Comparison of ENCODE assay signal across 11 cellular contexts in genomic region chr20:967796-968742, GRCh38. TPM values are rescaled to one million over a fixed set of nuclear protein-coding genes. Genes with fewer than 3 reads are reported as not detected.
DNase-seq lines count a peak whose midpoint lies in the region; TF ChIP-seq lines count a peak whose summit lies in the region.
"Had no signal": no experiment of that assay in that cellular context is flagged by ENCODE, and none has a peak within 500 bp of the region (broad histone marks: within the 10 kb centered on the region; RNA-seq: fewer than 3 reads in every experiment).

No MANE protein-coding gene starts in this region.

- no peak overlapping the region for H4K91ac ChIP-seq in trophoblast cell (ENCODE audit: low read depth, low read length)

- BruUV-seq in mammary epithelial cell (replicated peaks; lab: Mats Ljungman, UMichigan), result no TSS peak

- H3K4ac ChIP-seq in trophoblast cell (ENCODE audit: low read depth, low read length), result no peak overlapping the region

- H2BK5ac ChIP-seq in trophoblast cell (ENCODE audit: low read depth, low read length, poor library complexity), result no peak overlapping the region

- no peak overlapping the region for H3K27ac ChIP-seq in mammary epithelial cell (ENCODE audit: insufficient read depth, low read depth, low read length)
- no peak overlapping the region for H3K27ac ChIP-seq in trophoblast cell (ENCODE audit: low read depth, low read length)
- H3K27ac ChIP-seq: C4-2B, ovary had no signal

- intact Hi-C loops in mammary epithelial cell (cut with micrococcal nuclease), result no loop called here

- H3K27me3 Mint-ChIP-seq in progenitor cell of endocrine pancreas, result peaks cover 17% of the 10 kb centered on the region

- H3K9ac ChIP-seq in mammary epithelial cell (ENCODE audit: insufficient read depth, low read length), result no peak overlapping the region
- no peak overlapping the region for H3K9ac ChIP-seq in trophoblast cell (ENCODE audit: low read length)

- H3K79me1 ChIP-seq in trophoblast cell (ENCODE audit: low read length), result no peaks in the 10 kb centered on the region

- no peak overlapping the region for H3K4me2 ChIP-seq in mammary epithelial cell (ENCODE audit: insufficient read depth, low read depth, low read length)
- no peak overlapping the region for H3K4me2 ChIP-seq in trophoblast cell (ENCODE audit: low read length)

- H3K79me2 ChIP-seq in mammary epithelial cell (ENCODE audit: insufficient read depth, low read length), result no peaks in the 10 kb centered on the region
- H3K79me2 ChIP-seq in trophoblast cell (ENCODE audit: control insufficient read depth, insufficient read depth, low read length, poor library complexity), result no peaks in the 10 kb centered on the region

- H3K4me1 Mint-ChIP-seq in progenitor cell of endocrine pancreas (ENCODE audit: low read depth), result no peaks in the 10 kb centered on the region
- H3K4me1 Mint-ChIP-seq: activated B cell treated with CpG ODN at 0.5 μM for 24 hours had no signal

- H3K9me3 Mint-ChIP-seq in progenitor cell of endocrine pancreas (ENCODE audit: low read depth), result no peaks in the 10 kb centered on the region

- no peak overlapping the region for H2BK120ac ChIP-seq in trophoblast cell (ENCODE audit: insufficient read depth, low read length, poor library complexity)

- no peaks in the 10 kb centered on the region for H4K20me1 ChIP-seq in mammary epithelial cell (ENCODE audit: insufficient read depth, low read length)

- H2AK5ac ChIP-seq in trophoblast cell (ENCODE audit: low read length), result no peak overlapping the region

- H2AFZ ChIP-seq in mammary epithelial cell (ENCODE audit: low read depth, low read length), result no peak overlapping the region
- no peak overlapping the region for H2AFZ ChIP-seq in trophoblast cell (ENCODE audit: insufficient read depth, low read length, poor library complexity)

- CTCF ChIA-PET in mammary epithelial cell (lab: Charles Lee; ENCODE audit: low non-redundant PET), result no interaction called here

- H3K4me3 Mint-ChIP-seq in progenitor cell of endocrine pancreas (ENCODE audit: low read depth), result no peak overlapping the region
- H3K4me3 Mint-ChIP-seq: activated B cell treated with CpG ODN at 0.5 μM for 24 hours had no signal

- H3K4me1 ChIP-seq in mammary epithelial cell (ENCODE audit: insufficient read depth, low read length), result no peaks in the 10 kb centered on the region
- peaks cover 0 to 3% of the 10 kb centered on the region in 2 experiments for H3K4me1 ChIP-seq in trophoblast cell (ENCODE audit: control insufficient read depth in 1 of 2, insufficient read depth in 2 of 2, low read length in 2 of 2)

- no peaks in the 10 kb centered on the region for H3K36me3 ChIP-seq in mammary epithelial cell (ENCODE audit: insufficient read depth, low read length)
- no peaks in the 10 kb centered on the region for H3K36me3 ChIP-seq in trophoblast cell (ENCODE audit: control insufficient read depth in 1 of 2, insufficient read depth in 2 of 2, low read length in 2 of 2)
- H3K36me3 ChIP-seq: ovary had no signal

- dilution Hi-C loops in mammary epithelial cell (cut with HindIII; ENCODE audit: low sequenced_read_pairs), result no loop called here

- no peak overlapping the region for H2BK12ac ChIP-seq in trophoblast cell (ENCODE audit: low read length)

- H3K27me3 ChIP-seq in mammary epithelial cell (ENCODE audit: insufficient read depth, low read length), result no peaks in the 10 kb centered on the region
- no peaks in the 10 kb centered on the region for H3K27me3 ChIP-seq in trophoblast cell (ENCODE audit: insufficient read depth, low read length)
- H3K27me3 ChIP-seq: ovary had no signal

- no peaks in the 10 kb centered on the region for H3K36me3 Mint-ChIP-seq in progenitor cell of endocrine pancreas (ENCODE audit: insufficient read depth)

- in situ Hi-C loops in mammary epithelial cell (cut with MboI; ENCODE audit: low sequenced_read_pairs in 2 of 2), result loop anchor here in 1 of 2 donors (25.0 kb wide), 1 partner anchor 244 kb away; the partner anchor contains the start of gene C20orf202

- H3K23ac ChIP-seq in trophoblast cell (ENCODE audit: low read length), result no peak overlapping the region

- H3K27ac Mint-ChIP-seq in progenitor cell of endocrine pancreas, result no peak overlapping the region
- H3K27ac Mint-ChIP-seq: activated B cell treated with CpG ODN at 0.5 μM for 24 hours had no signal

- H3K4me3 ChIP-seq in mammary epithelial cell (replicated peaks in 1 of 3; ENCODE audit: insufficient read depth in 1 of 3, low read depth in 2 of 3, low read length in 3 of 3) (no peak overlapping the region), trophoblast cell (ENCODE audit: low read depth, low read length) (no peak overlapping the region)
- H3K4me3 ChIP-seq: ovary had no signal

- no peak overlapping the region for H4K12ac ChIP-seq in trophoblast cell (ENCODE audit: low read depth, low read length)

- WGBS in mammary epithelial cell (ENCODE audit: low coverage, missing lambda C conversion rate), result 90% methylated on average over 13 of the region's 16 CpGs
- WGBS in trophoblast cell (ENCODE audit: extremely low coverage, insufficient coverage, insufficient read length), result no CpG with 5 or more reads among the region's 16 CpGs

- peak; percentile 12 for DNase-seq in activated CD4-positive, alpha-beta T cell treated with anti-CD3 and anti-CD28 coated beads for 48 hours
- no peak for DNase-seq in activated CD4-positive, alpha-beta T cell treated with anti-CD3 and anti-CD28 coated beads, Interleukin-2, amount 50 U/mL, for 1 hour
- DNase-seq in MV-4-11 (lab: John Stamatoyannopoulos, UW) (peak; percentile 36), mammary epithelial cell (peak; percentile 14), trophoblast cell (peak; percentile 62 to 88), NOMO-1 treated with dmso at 0.1 percent for 144 hours (lab: John Stamatoyannopoulos, UW; ENCODE audit: unreplicated experiment) (no peak), progenitor cell of endocrine pancreas (ENCODE audit: low spot score, unreplicated experiment) (no peak), NCI-H128 (lab: John Stamatoyannopoulos, UW; ENCODE audit: unreplicated experiment) (no peak)
- DNase-seq: activated B cell treated with CpG ODN at 0.5 μM for 24 hours, ovary had no signal

- H3K9me3 ChIP-seq in mammary epithelial cell (replicated peaks; ENCODE audit: insufficient read depth, low read length), result no peaks in the 10 kb centered on the region
- peaks cover 2% of the 10 kb centered on the region for H3K9me3 ChIP-seq in trophoblast cell (ENCODE audit: insufficient read depth, low read depth, low read length)
- H3K9me3 ChIP-seq: ovary had no signal

- no peak overlapping the region for H3K18ac ChIP-seq in trophoblast cell (ENCODE audit: low read length)

- TF ChIP-seq CTCF in mammary epithelial cell (conservative IDR thresholded peaks at IDR 0.05 in 1 of 2, IDR thresholded peaks at IDR 0.05 in 1 of 2; ENCODE audit: extremely low read depth in 1 of 2, insufficient read depth in 1 of 2, low read depth in 1 of 2, low read length in 2 of 2), result no peak
- no peak for TF ChIP-seq CTCF in progenitor cell of endocrine pancreas (IDR thresholded peaks at IDR 0.05; ENCODE audit: unreplicated experiment)

- no peak overlapping the region for H3K14ac ChIP-seq in trophoblast cell (ENCODE audit: low read length)

- H4K8ac ChIP-seq in trophoblast cell (ENCODE audit: low read depth, low read length), result no peak overlapping the region

RNA-seq across cellular contexts. Expression of gene RSPO4, which starts 34.0 kb away (rescaled TPM):
- total RNA-seq in mammary epithelial cell, result not detected
- polyA plus RNA-seq in mammary epithelial cell, result 0.08 TPM
- polyA minus RNA-seq in mammary epithelial cell, result not detected
- polyA plus RNA-seq in trophoblast cell (2013), result 0.28 and 0.37 TPM in 2 replicates
- 1.4 and 1.7 TPM in 2 replicates for total RNA-seq in progenitor cell of endocrine pancreas

RNA-seq across cellular contexts. Expression of gene ANGPT4, which starts 51.9 kb away (rescaled TPM):
- total RNA-seq in mammary epithelial cell (under 1 TPM in 1 of 2 donors, not detected in 1; 0.07 TPM), progenitor cell of endocrine pancreas (not detected in 2 replicates)
- polyA plus RNA-seq in mammary epithelial cell, result 0.01 TPM
- not detected for polyA minus RNA-seq in mammary epithelial cell
- 38.6 and 42.6 TPM in 2 replicates for polyA plus RNA-seq in trophoblast cell (2013)
- total RNA-seq: activated B cell treated with CpG ODN at 0.5 μM for 24 hours had no signal

Comparison
In these comparisons a context has a peak if more than half of its experiments do, and no peak if none do; other contexts are left out.
1. DNase-seq: peak in activated CD4-positive, alpha-beta T cell treated with anti-CD3 and anti-CD28 coated beads for 48 hours (single experiment), MV-4-11 (single experiment), mammary epithelial cell (single experiment) and trophoblast cell (2 of 2); none in activated CD4-positive, alpha-beta T cell treated with anti-CD3 and anti-CD28 coated beads, Interleukin-2, amount 50 U/mL, for 1 hour (single experiment), NOMO-1 treated with dmso at 0.1 percent for 144 hours (single experiment), progenitor cell of endocrine pancreas (single experiment) and NCI-H128 (single experiment).